16 cellular contexts compared by ENCODE assay signal in genomic region chrX:100650841-100651240, GRCh38. TPM values are rescaled to one million over a fixed set of nuclear protein-coding genes. Genes with fewer than 3 reads are reported as not detected.
DNase-seq lines count a peak whose midpoint lies in the region; ATAC-seq and TF ChIP-seq lines count a peak whose summit lies in the region.
"Had no signal": no experiment of that assay in that cellular context is flagged by ENCODE, and none has a peak within 500 bp of the region (broad histone marks: within the 10 kb centered on the region; RNA-seq: fewer than 3 reads in every experiment).

No MANE protein-coding gene starts in this region.

- no peak overlapping the region for H3K4me3 ChIP-seq in A673 (ENCODE audit: low read depth, low read length, poor library complexity, severe bottlenecking)
- no peak overlapping the region for H3K4me3 ChIP-seq in gastroesophageal sphincter
- H3K4me3 ChIP-seq in gastrocnemius medialis = no peak overlapping the region
- H3K4me3 ChIP-seq: GM12878 had no signal

- H3K36me3 ChIP-seq in A673 (ENCODE audit: insufficient read depth, low read length, poor library complexity, severe bottlenecking) (no peaks in the 10 kb centered on the region), gastroesophageal sphincter (no peaks in the 10 kb centered on the region), gastrocnemius medialis (no peaks in the 10 kb centered on the region)

- intact Hi-C loops in A673 (cut with micrococcal nuclease; ENCODE audit: unreplicated experiment) (loop anchor here (10.0 kb wide), 1 partner anchor 64 kb away; no protein-coding TSS in a partner anchor), gastrocnemius medialis (cut with DNase I; ENCODE audit: low total_unique reads) (no loop called here), posterior cingulate gyrus (cut with DNase I) (no loop called here)

- no TSS peak for BruUV-seq in A673 (replicated peaks; lab: Mats Ljungman, UMichigan)

- in situ Hi-C loops in gastrocnemius medialis (cut with MboI; ENCODE audit: low sequenced_read_pairs in 4 of 4) = no loop called here

- no peaks in the 10 kb centered on the region for H3K27me3 ChIP-seq in A673 (replicated peaks; ENCODE audit: insufficient read depth, low read depth, low read length, poor library complexity)
- no peaks in the 10 kb centered on the region for H3K27me3 ChIP-seq in gastroesophageal sphincter
- no peaks in the 10 kb centered on the region for H3K27me3 ChIP-seq in gastrocnemius medialis

- H3K27ac ChIP-seq in A673 (ENCODE audit: low read depth, low read length, poor library complexity, severe bottlenecking) (peak overlapping the region; percentile 75), gastroesophageal sphincter (peak overlapping the region in 3 of 4 donors; percentile 71 to 84 (median 74)), gastrocnemius medialis (peak overlapping the region; percentile 75 to 80 (median 76))

- no peaks in the 10 kb centered on the region for H3K9me3 ChIP-seq in A673 (ENCODE audit: low read depth, low read length, poor library complexity, severe bottlenecking)
- no peaks in the 10 kb centered on the region for H3K9me3 ChIP-seq in gastroesophageal sphincter
- H3K9me3 ChIP-seq in gastrocnemius medialis = no peaks in the 10 kb centered on the region

- WGBS in gastroesophageal sphincter (ENCODE audit: low coverage in 1 of 2), 2 donors = no CpG with 5 or more reads among the region's 1 CpG

- TF ChIP-seq POLR2A in gastroesophageal sphincter (IDR thresholded peaks at IDR 0.05) (no peak), gastrocnemius medialis (IDR thresholded peaks at IDR 0.05) (no peak)

- CTCF ChIA-PET in A673 (lab: Charles Lee) = no interaction called here

- TF ChIP-seq CTCF in A673 (conservative IDR thresholded peaks at IDR 0.05; ENCODE audit: low read depth, low read length) = no peak
- TF ChIP-seq CTCF in gastroesophageal sphincter (IDR thresholded peaks at IDR 0.05) = no peak
- no peak for TF ChIP-seq CTCF in gastrocnemius medialis (IDR thresholded peaks at IDR 0.05 in 4 of 5, conservative IDR thresholded peaks at IDR 0.05 in 1 of 5)

- no peak for DNase-seq in A673 (ENCODE audit: low spot score)
- no peak for DNase-seq in gastrocnemius medialis
- DNase-seq in T-helper 1 cell = no peak
- DNase-seq in posterior cingulate gyrus = no peak
- DNase-seq: activated CD8-positive, alpha-beta T cell treated with anti-CD3 and anti-CD28 coated beads for 36 hours; dermis blood vessel endothelial cell; NCI-H1417 treated with DMSO at 0.1 percent for 48 hours; NCI-H226; stimulated activated CD4-positive, alpha-beta T cell treated with anti-CD3 and anti-CD28 coated beads, Interleukin-12 subunit alpha, Interleukin-12 subunit beta, amount 100 ng/mL, for 4 hours had no signal

- peak; percentile 47 for ATAC-seq in HG03342 (IDR thresholded peaks at IDR 0.05; ENCODE audit: unreplicated experiment)
- ATAC-seq in gastroesophageal sphincter = no peak
- ATAC-seq in gastrocnemius medialis = no peak
- ATAC-seq in GM21528 (IDR thresholded peaks at IDR 0.05; ENCODE audit: low FRiP score, unreplicated experiment) = no peak
- ATAC-seq in GM19328 (IDR thresholded peaks at IDR 0.05; ENCODE audit: unreplicated experiment) = no peak
- ATAC-seq: activated CD8-positive, alpha-beta T cell treated with anti-CD3 and anti-CD28 coated beads for 36 hours; activated T-helper 17 cell treated with anti-CD3 and anti-CD28 coated beads, Interleukin-2, amount 50 U/mL, for 72 hours; GM12878; PC-3 had no signal

- TF ChIP-seq EP300 in gastroesophageal sphincter (IDR thresholded peaks at IDR 0.05) = no peak

- H3K4me1 ChIP-seq in A673 (ENCODE audit: insufficient read depth, low read length, poor library complexity, severe bottlenecking) (peaks cover 8% of the 10 kb centered on the region), gastroesophageal sphincter (peaks cover 0 to 5% (median 0%) of the 10 kb centered on the region in 3 donors), gastrocnemius medialis (peaks cover 0 to 6% of the 10 kb centered on the region in 2 donors)

- POLR2A ChIA-PET in A673 (lab: Charles Lee; ENCODE audit: low non-redundant PET) = no interaction called here

RNA-seq across cellular contexts. Expression of gene SRPX2, which starts 6.8 kb away (rescaled TPM):
- 8.8 and 12.3 TPM in 2 replicates for total RNA-seq in A673 (2021)
- total RNA-seq in gastroesophageal sphincter = 10 to 100 TPM; 24.7 to 52.1 (median 39.7) TPM
- 10 to 100 TPM in 3 of 4 donors, 1 to 10 TPM in 1; 2.4 to 16.6 (median 15.2) TPM for total RNA-seq in gastrocnemius medialis
- total RNA-seq: activated CD8-positive, alpha-beta T cell treated with anti-CD3 and anti-CD28 coated beads for 36 hours; activated T-helper 17 cell treated with anti-CD3 and anti-CD28 coated beads, Interleukin-2, amount 50 U/mL, for 72 hours; GM12878 had no signal

RNA-seq across cellular contexts. Expression of gene TSPAN6, which starts 14.2 kb away (rescaled TPM):
- total RNA-seq in A673 (2021) (39.4 and 40.2 TPM in 2 replicates), gastroesophageal sphincter (10 to 100 TPM in 2 of 4 donors, 1 to 10 TPM in 2; 6.4 to 16.2 (median 8.5) TPM), gastrocnemius medialis (1 to 10 TPM; 2.5 to 5.9 (median 3.1) TPM)
- total RNA-seq: activated T-helper 17 cell treated with anti-CD3 and anti-CD28 coated beads, Interleukin-2, amount 50 U/mL, for 72 hours had no signal
